11 cellular contexts compared by ENCODE assay signal in the genomic region with DNA sequence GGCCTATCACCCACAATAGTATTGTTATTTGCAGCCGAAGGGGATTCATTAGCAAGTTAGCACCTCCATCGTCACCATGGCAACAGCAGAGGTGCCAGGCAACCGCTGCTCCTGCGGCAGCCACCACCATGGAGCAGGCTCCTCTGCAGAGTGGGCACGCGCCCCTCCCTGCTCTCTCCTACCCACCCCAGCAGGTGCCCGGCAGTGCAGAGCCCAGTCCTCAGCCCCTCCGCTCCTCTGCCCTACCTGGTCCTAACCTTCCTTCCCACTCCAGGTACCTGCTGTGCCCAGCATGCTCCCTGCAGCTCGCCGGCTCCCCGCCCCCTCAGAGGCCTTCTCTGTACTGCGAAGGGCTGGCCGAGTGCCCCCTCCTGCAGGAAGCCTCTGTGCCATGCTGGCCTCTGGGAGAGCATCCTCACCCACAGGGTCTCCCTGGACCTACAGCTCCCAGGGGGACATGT. TPM values are rescaled to one million over a fixed set of nuclear protein-coding genes. Genes with fewer than 3 reads are reported as not detected.
DNase-seq lines count a peak whose midpoint lies in the region; ATAC-seq, FAIRE-seq and TF ChIP-seq lines count a peak whose summit lies in the region.
"Had no signal": no experiment of that assay in that cellular context is flagged by ENCODE, and none has a peak within 500 bp of the region (broad histone marks: within the 10 kb centered on the region; RNA-seq: fewer than 3 reads in every experiment).

No MANE protein-coding gene starts in this region.

- TF ChIP-seq POLR2A in GM12892 (IDR thresholded peaks at IDR 0.05; ENCODE audit: low read depth, low read length), result no peak

- DNase-seq in NCI-H2196 (lab: John Stamatoyannopoulos, UW; ENCODE audit: unreplicated experiment) (peak; percentile 50), NCI-H2196 treated with DMSO at 0.1 percent for 48 hours (lab: John Stamatoyannopoulos, UW; ENCODE audit: unreplicated experiment) (no peak), NCI-H1694 treated with DMSO at 0.1 percent for 48 hours (lab: John Stamatoyannopoulos, UW) (peak; percentile 14), dorsolateral prefrontal cortex (peak in 4 of 10 donors; percentile 54 to 76 (median 61)), pancreas (peak; percentile 31 to 74 (median 48)), GM12892 (ENCODE audit: insufficient read length) (no peak), cortex of kidney (lab: John Stamatoyannopoulos, UW) (no peak)
- DNase-seq: NCI-H446 had no signal

- H3K36me3 ChIP-seq in pancreas, result peaks cover 0 to 1% (median 0%) of the 10 kb centered on the region in 3 donors
- H3K36me3 ChIP-seq: right lobe of liver had no signal

- TF ChIP-seq CTCF in dorsolateral prefrontal cortex (IDR thresholded peaks at IDR 0.05 in 54 of 56, conservative IDR thresholded peaks at IDR 0.05 in 2 of 56; ENCODE audit: low read depth in 1 of 56, partially characterized antibody in 56 of 56) (no peak), pancreas (IDR thresholded peaks at IDR 0.05) (no peak)

- H3K27ac ChIP-seq in dorsolateral prefrontal cortex (peak overlapping the region in 49 of 59 donors; percentile 1 to 97 (median 63)), pancreas (no peak overlapping the region)
- H3K27ac ChIP-seq: right lobe of liver had no signal

- FAIRE-seq in pancreas (lab: Jason Lieb, UNC) (no peak), GM12892 (lab: Jason Lieb, UNC) (no peak)
- FAIRE-seq: keratinocyte had no signal

- peaks cover 0 to 21% (median 9%) of the 10 kb centered on the region in 3 donors for H3K4me1 ChIP-seq in pancreas

- intact Hi-C loops in dorsolateral prefrontal cortex (cut with DNase I), result loop anchor here in 1 of 2 donors (10.0 kb wide), 1 partner anchor 186 kb away; the partner anchor contains the start of gene IFITM10
- intact Hi-C loops in pancreas (cut with DNase I), result no loop called here

- H3K27me3 ChIP-seq in dorsolateral prefrontal cortex (no peaks in the 10 kb centered on the region), pancreas (no peaks in the 10 kb centered on the region)
- H3K27me3 ChIP-seq: right lobe of liver had no signal

- ATAC-seq in pancreas, result no peak
- ATAC-seq in HG03175 (IDR thresholded peaks at IDR 0.05; ENCODE audit: unreplicated experiment), result no peak
- ATAC-seq: right lobe of liver had no signal

- peak overlapping the region in 49 of 59 donors; percentile 2 to 90 (median 77) for H3K4me3 ChIP-seq in dorsolateral prefrontal cortex
- H3K4me3 ChIP-seq in pancreas, result no peak overlapping the region
- H3K4me3 ChIP-seq: right lobe of liver had no signal

- no peaks in the 10 kb centered on the region for H3K9me3 ChIP-seq in pancreas
- H3K9me3 ChIP-seq: right lobe of liver had no signal

- 62 to 68% methylated on average over 13 of the region's 13 CpGs for WGBS in pancreas, 2 donors

RNA-seq across cellular contexts. Expression of gene DUSP8, which starts 3.6 kb away (rescaled TPM):
- total RNA-seq in dorsolateral prefrontal cortex, result 100 to 1,000 TPM in 11 of 120 experiments, 10 to 100 TPM in 109; 41.1 to 144 (median 77.7) TPM
- 10 to 100 TPM in 4 of 6 donors, 1 to 10 TPM in 2; 6.4 to 23.5 (median 14.3) TPM for total RNA-seq in pancreas
- 10 to 100 TPM; 11.8 to 12.7 TPM for polyA plus RNA-seq in pancreas
- polyA plus RNA-seq in GM12892 (2012; ENCODE audit: missing spikeins), result 0.17 TPM

RNA-seq across cellular contexts. Expression of gene KRTAP5-1, which starts 16.6 kb away (rescaled TPM):
- total RNA-seq in dorsolateral prefrontal cortex (not detected), pancreas (not detected)
- under 1 TPM in 1 of 2 donors, not detected in 1; 0.46 TPM for polyA plus RNA-seq in pancreas
- polyA plus RNA-seq in GM12892 (2012; ENCODE audit: missing spikeins), result not detected
- total RNA-seq: right lobe of liver had no signal
- polyA plus RNA-seq: keratinocyte had no signal

RNA-seq across cellular contexts. Expression of gene KRTAP5-2, which starts 29.6 kb away (rescaled TPM):
- total RNA-seq in dorsolateral prefrontal cortex (under 1 TPM in 2 of 120 experiments, not detected in 118; 0.69 to 0.74 TPM), pancreas (not detected)
- under 1 TPM in 1 of 2 donors, not detected in 1; 0.15 TPM for polyA plus RNA-seq in pancreas
- polyA plus RNA-seq in GM12892 (2012; ENCODE audit: missing spikeins), result not detected
- total RNA-seq: right lobe of liver had no signal
- polyA plus RNA-seq: keratinocyte had no signal

RNA-seq across cellular contexts. Expression of gene KRTAP5-3, which starts 39.8 kb away (rescaled TPM):
- total RNA-seq in dorsolateral prefrontal cortex, result not detected
- not detected for total RNA-seq in pancreas
- polyA plus RNA-seq in pancreas, result not detected
- not detected for polyA plus RNA-seq in GM12892 (2012; ENCODE audit: missing spikeins)
- total RNA-seq: right lobe of liver had no signal
- polyA plus RNA-seq: keratinocyte had no signal

RNA-seq across cellular contexts. Expression of gene KRTAP5-4, which starts 53.5 kb away (rescaled TPM):
- total RNA-seq in dorsolateral prefrontal cortex (not detected), pancreas (not detected)
- not detected for polyA plus RNA-seq in pancreas
- not detected for polyA plus RNA-seq in GM12892 (2012; ENCODE audit: missing spikeins)
- total RNA-seq: right lobe of liver had no signal
- polyA plus RNA-seq: keratinocyte had no signal

Comparison
In these comparisons a context has a peak if more than half of its experiments do, and no peak if none do; other contexts are left out.
1. DNase-seq: peak in NCI-H2196 (single experiment), NCI-H1694 treated with DMSO at 0.1 percent for 48 hours (single experiment) and pancreas (6 of 6); none in NCI-H2196 treated with DMSO at 0.1 percent for 48 hours (single experiment), GM12892 (single experiment) and cortex of kidney (single experiment).
2. H3K27ac ChIP-seq: peak in dorsolateral prefrontal cortex (49 of 59); none in pancreas (0 of 4).
3. H3K4me3 ChIP-seq: peak in dorsolateral prefrontal cortex (49 of 59); none in pancreas (0 of 4).